In the genomic region with DNA sequence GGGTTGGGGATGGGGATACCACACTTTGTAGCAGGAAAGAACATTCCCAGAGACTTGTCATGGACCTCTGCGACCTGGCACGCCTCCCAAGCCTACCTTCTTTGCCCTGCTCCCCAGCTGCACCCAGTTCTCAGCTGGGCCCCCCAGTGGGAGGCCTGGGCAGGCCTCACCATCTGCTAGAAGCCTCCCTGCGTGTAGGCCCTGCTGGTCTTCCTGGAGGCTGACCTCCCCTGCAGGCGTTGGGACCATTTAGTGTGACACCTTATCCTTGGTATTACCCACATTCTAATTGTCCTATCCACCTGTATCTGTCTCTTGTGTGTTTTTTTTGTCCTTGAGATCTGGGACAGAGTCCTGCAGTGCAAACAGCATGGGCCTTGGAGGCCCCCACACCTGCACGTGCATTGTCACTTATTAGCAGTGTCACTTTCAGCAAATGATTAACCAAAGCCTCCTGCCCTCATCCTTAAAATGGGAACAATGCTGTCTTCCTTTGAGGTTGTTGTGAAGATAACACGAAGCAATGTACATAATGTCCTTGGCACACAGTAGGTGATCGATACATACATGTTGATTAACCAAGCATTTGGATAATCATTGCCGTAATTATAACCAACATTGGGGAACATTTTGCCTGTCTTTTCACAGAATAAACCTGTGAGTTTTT, we compare ENCODE assay signal across 18 cellular contexts.
"Had no signal": no experiment of that assay in that cellular context is flagged by ENCODE, and none has a peak within 500 bp of the region (broad histone marks: within the 10 kb centered on the region; RNA-seq: fewer than 3 reads in every experiment).

No MANE protein-coding gene starts in this region.

- H3K4me3 ChIP-seq: left ventricle myocardium inferior, right atrium auricular region, thoracic aorta, upper lobe of right lung had no signal

- H3K4me1 ChIP-seq: left ventricle myocardium inferior, right atrium auricular region, upper lobe of right lung had no signal

- H3K36me3 ChIP-seq: left ventricle myocardium inferior, right atrium auricular region, thoracic aorta, upper lobe of right lung had no signal

- H3K27me3 ChIP-seq: right atrium auricular region, upper lobe of right lung had no signal

- H3K9me3 ChIP-seq: left ventricle myocardium inferior, right atrium auricular region, thoracic aorta, upper lobe of right lung had no signal

- ATAC-seq: activated CD8-positive, alpha-beta memory T cell treated with anti-CD3 and anti-CD28 coated beads, Interleukin-2, amount 10 ng/mL, durations not matched to agents 7 days and 5 days; stimulated activated naive B cell treated with anti-CD40 and anti-IgM and Interleukin-4, amounts not matched to agents 10 μg/mL and 1 μg/mL and 100 μg/mL, for 72 hours had no signal

- H3K27ac ChIP-seq: epithelial cell of prostate, left ventricle myocardium inferior, right atrium auricular region, thoracic aorta, upper lobe of right lung had no signal

- DNase-seq: activated B cell treated with CpG ODN at 0.5 μM for 24 hours; activated CD4-positive, alpha-beta memory T cell treated with anti-CD3 and anti-CD28 coated beads, Interleukin-2, amount 10 ng/mL, durations not matched to agents 7 days and 5 days; activated CD4-positive, alpha-beta T cell treated with anti-CD3 and anti-CD28 coated beads for 4 hours; activated CD8-positive, alpha-beta memory T cell treated with anti-CD3 and anti-CD28 coated beads, Interleukin-2, amount 10 ng/mL, durations not matched to agents 7 days and 5 days; activated naive CD4-positive, alpha-beta T cell; activated naive CD8-positive, alpha-beta T cell treated with anti-CD3 and anti-CD28 coated beads for 36 hours; amniotic stem cell; caudate nucleus; hypothalamus; kidney; left ventricle myocardium inferior; mesendoderm; stimulated activated CD4-positive, alpha-beta T cell treated with anti-CD3 and anti-CD28 coated beads, Interleukin-4, amount 100 ng/mL, for 4 hours; stimulated activated naive B cell treated with anti-CD40 and anti-IgM and Interleukin-4, amounts not matched to agents 10 μg/mL and 1 μg/mL and 100 μg/mL, for 72 hours; upper lobe of right lung had no signal
